In the genomic region with DNA sequence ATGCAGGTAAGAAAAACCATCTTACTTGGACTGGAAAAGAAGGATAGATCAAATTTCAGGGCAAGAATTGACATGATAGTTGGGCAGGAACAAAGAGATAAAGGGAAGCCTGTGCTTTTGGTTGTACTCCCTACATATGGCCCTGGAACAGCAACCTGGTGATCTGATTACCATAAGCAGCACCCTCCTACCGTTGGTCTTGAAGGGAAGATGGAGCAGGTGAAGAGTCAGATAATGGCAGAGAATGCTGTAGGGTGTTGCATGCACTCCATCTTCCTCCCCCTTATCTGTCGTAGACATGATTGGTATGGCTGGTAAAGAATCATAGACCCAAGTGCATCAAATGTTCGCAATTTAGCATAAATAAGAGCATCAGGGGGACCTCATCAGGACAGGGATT, we compare ENCODE assay signal across 24 cellular contexts. TPM values are rescaled to one million over a fixed set of nuclear protein-coding genes. Genes with fewer than 3 reads are reported as not detected.
"Had no signal": no experiment of that assay in that cellular context is flagged by ENCODE, and none has a peak within 500 bp of the region (broad histone marks: within the 10 kb centered on the region; RNA-seq: fewer than 3 reads in every experiment).

No MANE protein-coding gene starts in this region.

- H3K9me3 ChIP-seq: esophagus squamous epithelium, psoas muscle, right lobe of liver, spleen, stomach, thoracic aorta, transverse colon had no signal

- H3K79me2 ChIP-seq: hepatocyte had no signal

- H3K4me3 ChIP-seq: esophagus squamous epithelium, hepatocyte, lung, psoas muscle, right lobe of liver, spleen, stomach, thoracic aorta, transverse colon had no signal

- H3K4me1 ChIP-seq: psoas muscle, right lobe of liver had no signal

- DNase-seq: effector memory CD8-positive, alpha-beta T cell; esophagus squamous epithelium; foreskin fibroblast; left colon; left ventricle myocardium superior; mesenchymal stem cell; midbrain; naive B cell; occipital lobe; psoas muscle; retina; right lobe of liver; spleen; stimulated activated CD4-positive, alpha-beta T cell treated with anti-CD3 and anti-CD28 coated beads, Interleukin-2, amount 100 ng/mL, for 24 hours; stimulated activated naive CD4-positive, alpha-beta T cell; stomach; substantia nigra; transverse colon had no signal

- ATAC-seq: effector memory CD8-positive, alpha-beta T cell; left colon; left ventricle myocardium superior; psoas muscle; right lobe of liver had no signal

- H3K27me3 ChIP-seq: esophagus squamous epithelium, hepatocyte, right lobe of liver, spleen, stomach, transverse colon had no signal

- H3K27ac ChIP-seq: esophagus squamous epithelium, hepatocyte, psoas muscle, right lobe of liver, spleen, stomach, thoracic aorta, transverse colon had no signal

- H3K36me3 ChIP-seq: esophagus squamous epithelium, right lobe of liver, spleen, stomach, thoracic aorta, transverse colon had no signal

- H2AFZ ChIP-seq: hepatocyte had no signal

- H3K4me2 ChIP-seq: hepatocyte had no signal

RNA-seq across cellular contexts. Expression of a gene that starts 4.7 kb away (rescaled TPM):
- total RNA-seq: epithelial cell of proximal tubule, hepatocyte, kidney epithelial cell, left colon, left ventricle myocardium superior, lung, occipital lobe, psoas muscle, right lobe of liver, skeletal muscle tissue, thoracic aorta had no signal
- polyA plus RNA-seq: hepatocyte, psoas muscle, stomach had no signal
